Comparison of ENCODE assay signal across 30 cellular contexts in genomic region chr13:100273138-100273537, GRCh38.
"Had no signal": no experiment of that assay in that cellular context is flagged by ENCODE, and none has a peak within 500 bp of the region (broad histone marks: within the 10 kb centered on the region; RNA-seq: fewer than 3 reads in every experiment).

No MANE protein-coding gene starts in this region.

- H3K9me3 ChIP-seq: ovary, psoas muscle, spleen, suprapubic skin, testis, tibial artery, transverse colon, vagina had no signal

- H3K27me3 ChIP-seq: neural progenitor cell, ovary, spleen, suprapubic skin, testis, tibial artery, transverse colon, vagina had no signal

- H3K27ac ChIP-seq: neural progenitor cell, ovary, parathyroid adenoma, psoas muscle, skin epidermis, spleen, suprapubic skin, testis, tibial artery, transverse colon, vagina had no signal

- H3K79me2 ChIP-seq: parathyroid adenoma had no signal

- H3K4me3 ChIP-seq: neural progenitor cell, ovary, psoas muscle, skin epidermis, smooth muscle cell, spleen, suprapubic skin, testis, tibial artery, transverse colon, vagina had no signal

- FAIRE-seq: urothelium cell line had no signal

- DNase-seq: natural killer cell; occipital lobe; ovary; psoas muscle; right cardiac atrium; spleen; stimulated activated CD4-positive, alpha-beta T cell treated with anti-CD3 and anti-CD28 coated beads, Interleukin-12 subunit alpha, Interleukin-12 subunit beta, amount 100 ng/mL, for 4 hours; stimulated activated CD4-positive, alpha-beta T cell treated with anti-CD3 and anti-CD28 coated beads, Interleukin-1b, Interleukin-23, amount 100 ng/mL, for 48 hours; stimulated activated CD4-positive, alpha-beta T cell treated with anti-CD3 and anti-CD28 coated beads, Interleukin-4, amount 100 ng/mL, for 1 hour; stimulated activated CD4-positive, alpha-beta T cell treated with anti-CD3 and anti-CD28 coated beads, Interleukin-4, amount 100 ng/mL, for 4 hours; stimulated activated CD8-positive, alpha-beta memory T cell treated with anti-CD3 and anti-CD28 coated beads, Interleukin-4, amount 100 ng/mL, for 48 hours; stimulated activated naive CD4-positive, alpha-beta T cell; stimulated activated naive CD8-positive, alpha-beta T cell treated with anti-CD3 and anti-CD28 coated beads, Interleukin-15, amount 100 ng/mL, for 72 hours; stimulated activated naive CD8-positive, alpha-beta T cell treated with anti-CD3 and anti-CD28 coated beads, Interleukin-15, Interleukin-2, amounts not matched to agents 100 U/mL and 50 U/mL, for 24 hours; substantia nigra; testis; tibial artery; transverse colon had no signal

- H3K27ac Mint-ChIP-seq: nephron; neural progenitor cell; progenitor cell of endocrine pancreas; stimulated activated memory B cell treated with anti-CD40 and anti-IgM and Interleukin-4, amounts not matched to agents 10 μg/mL and 1 μg/mL and 100 μg/mL, for 72 hours; stimulated activated naive CD8-positive, alpha-beta T cell treated with anti-CD3 and anti-CD28 coated beads, Interleukin-15, amount 100 ng/mL, for 72 hours; type B pancreatic cell had no signal

- H3K4me1 ChIP-seq: neural progenitor cell, parathyroid adenoma, psoas muscle, suprapubic skin, testis, tibial artery, vagina had no signal

- H3K27me3 Mint-ChIP-seq: progenitor cell of endocrine pancreas; stimulated activated memory B cell treated with anti-CD40 and anti-IgM and Interleukin-4, amounts not matched to agents 10 μg/mL and 1 μg/mL and 100 μg/mL, for 72 hours; stimulated activated naive CD8-positive, alpha-beta T cell treated with anti-CD3 and anti-CD28 coated beads, Interleukin-15, amount 100 ng/mL, for 72 hours; type B pancreatic cell had no signal

- H3K36me3 ChIP-seq: neural progenitor cell, ovary had no signal

- H3K9me3 Mint-ChIP-seq: natural killer cell; nephron; neural progenitor cell; stimulated activated memory B cell treated with anti-CD40 and anti-IgM and Interleukin-4, amounts not matched to agents 10 μg/mL and 1 μg/mL and 100 μg/mL, for 72 hours; stimulated activated naive CD8-positive, alpha-beta T cell treated with anti-CD3 and anti-CD28 coated beads, Interleukin-15, amount 100 ng/mL, for 72 hours; type B pancreatic cell had no signal

- H3K9ac ChIP-seq: neural progenitor cell, parathyroid adenoma had no signal

- H2AFZ ChIP-seq: neural progenitor cell, parathyroid adenoma had no signal

- H3K4me1 Mint-ChIP-seq: nephron; stimulated activated memory B cell treated with anti-CD40 and anti-IgM and Interleukin-4, amounts not matched to agents 10 μg/mL and 1 μg/mL and 100 μg/mL, for 72 hours; stimulated activated naive CD8-positive, alpha-beta T cell treated with anti-CD3 and anti-CD28 coated beads, Interleukin-15, amount 100 ng/mL, for 72 hours had no signal

- H3K36me3 Mint-ChIP-seq: natural killer cell had no signal

- H3K4me3 Mint-ChIP-seq: natural killer cell; nephron; neural progenitor cell; stimulated activated memory B cell treated with anti-CD40 and anti-IgM and Interleukin-4, amounts not matched to agents 10 μg/mL and 1 μg/mL and 100 μg/mL, for 72 hours; stimulated activated naive CD8-positive, alpha-beta T cell treated with anti-CD3 and anti-CD28 coated beads, Interleukin-15, amount 100 ng/mL, for 72 hours; type B pancreatic cell had no signal

- ATAC-seq: natural killer cell; psoas muscle; right cardiac atrium; sciatic nerve; stimulated activated memory B cell treated with anti-CD40 and anti-IgM and Interleukin-4, amounts not matched to agents 10 μg/mL and 1 μg/mL and 100 μg/mL, for 72 hours; stimulated activated naive CD8-positive, alpha-beta T cell treated with anti-CD3 and anti-CD28 coated beads, Interleukin-15, amount 100 ng/mL, for 72 hours; stimulated activated naive CD8-positive, alpha-beta T cell treated with anti-CD3 and anti-CD28 coated beads, Interleukin-15, Interleukin-2, amounts not matched to agents 100 U/mL and 50 U/mL, for 24 hours had no signal

- H3K4me2 ChIP-seq: neural progenitor cell, smooth muscle cell had no signal
